23 cellular contexts compared by ENCODE assay signal in the genomic region with DNA sequence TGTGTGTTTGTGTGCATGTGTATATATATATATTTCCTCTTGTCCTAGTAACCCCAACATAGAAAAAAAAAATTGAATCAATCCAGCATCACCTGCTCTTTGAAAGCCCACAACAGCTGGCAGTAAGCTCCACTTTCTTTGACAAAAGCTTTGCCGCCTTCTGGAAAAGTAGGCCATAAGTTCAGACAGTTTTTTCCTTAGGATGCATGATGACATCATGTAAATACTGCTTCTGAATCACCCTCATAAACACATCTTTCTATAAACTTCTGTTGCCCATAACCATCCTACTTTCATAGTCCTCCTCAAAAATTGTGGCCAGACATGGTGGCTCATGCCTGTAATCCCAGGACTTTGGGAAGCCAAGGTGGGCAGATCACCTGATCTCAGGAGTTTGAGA.
DNase-seq lines count a peak whose midpoint lies in the region; ATAC-seq and TF ChIP-seq lines count a peak whose summit lies in the region.
"Had no signal": no experiment of that assay in that cellular context is flagged by ENCODE, and none has a peak within 500 bp of the region (broad histone marks: within the 10 kb centered on the region; RNA-seq: fewer than 3 reads in every experiment).

No MANE protein-coding gene starts in this region.

- H3K27ac ChIP-seq in VCaP = peak overlapping the region; percentile 36; the same call in 1 of the 2 replicates
- H3K27ac ChIP-seq: ascending aorta, coronary artery, epithelial cell of prostate, prostate gland, RWPE1, tibial nerve had no signal

- H3K4me3 ChIP-seq in AG10803 (ENCODE audit: low read length) = no peak overlapping the region
- H3K4me3 ChIP-seq: ascending aorta, coronary artery, prostate gland, tibial nerve had no signal

- DNase-seq in AG10803 (ENCODE audit: low read depth) = peak; percentile 25
- peak; percentile 82 for DNase-seq in HCEC 1CT
- peak; percentile 8 for DNase-seq in glomerular visceral epithelial cell (ENCODE audit: extremely low spot score)
- DNase-seq in RPMI8226 = no peak
- DNase-seq in NCI-H2227 (lab: John Stamatoyannopoulos, UW; ENCODE audit: unreplicated experiment) = no peak
- DNase-seq: activated CD4-positive, alpha-beta T cell treated with anti-CD3 and anti-CD28 coated beads, Interleukin-2, amount 50 U/mL, for 1 hour; activated gamma-delta T cell treated with Interleukin-2 at 50 U/mL for 16 hours; BE2C; immature natural killer cell; naive thymus-derived CD4-positive, alpha-beta T cell; NCI-H2081 treated with DMSO at 0.1 percent for 48 hours; NCI-H82; stimulated activated naive B cell treated with anti-CD40 and anti-IgM and Interleukin-4, amounts not matched to agents 10 μg/mL and 1 μg/mL and 100 μg/mL, for 72 hours had no signal

- no peak for ATAC-seq in GM18517 (IDR thresholded peaks at IDR 0.05; ENCODE audit: unreplicated experiment)
- no peak for ATAC-seq in HG03045 (IDR thresholded peaks at IDR 0.05; ENCODE audit: unreplicated experiment)
- ATAC-seq: HCT116; naive thymus-derived CD4-positive, alpha-beta T cell; stimulated activated naive B cell treated with anti-CD40 and anti-IgM and Interleukin-4, amounts not matched to agents 10 μg/mL and 1 μg/mL and 100 μg/mL, for 72 hours had no signal

- TF ChIP-seq CTCF in AG10803 (conservative IDR thresholded peaks at IDR 0.05; ENCODE audit: low read length) = no peak
- TF ChIP-seq CTCF in VCaP (conservative IDR thresholded peaks at IDR 0.05) = no peak

Comparison
In these comparisons a context has a peak if more than half of its experiments do, and no peak if none do; other contexts are left out.
1. DNase-seq: peak in AG10803 (single experiment), HCEC 1CT (single experiment) and glomerular visceral epithelial cell (single experiment); none in RPMI8226 (single experiment) and NCI-H2227 (single experiment).